In the genomic region with DNA sequence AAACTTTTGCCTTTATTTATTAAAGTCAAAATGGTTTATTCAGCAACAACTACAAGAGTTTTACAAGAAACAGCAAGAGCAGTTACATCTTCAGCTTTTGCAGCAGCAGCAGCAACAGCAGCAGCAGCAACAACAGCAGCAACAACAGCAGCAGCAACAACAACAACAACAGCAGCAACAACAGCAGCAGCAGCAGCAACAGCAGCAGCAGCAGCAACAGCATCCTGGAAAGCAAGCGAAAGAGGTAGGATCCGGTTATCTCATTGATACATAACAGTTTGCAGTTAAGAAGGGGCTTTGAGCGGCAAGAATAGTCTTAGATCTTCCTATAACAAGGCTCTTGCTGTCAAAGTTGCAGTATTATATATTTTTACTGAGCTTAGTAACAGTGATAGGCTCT, we compare ENCODE assay signal across 16 cellular contexts.
"Had no signal": no experiment of that assay in that cellular context is flagged by ENCODE, and none has a peak within 500 bp of the region (broad histone marks: within the 10 kb centered on the region; RNA-seq: fewer than 3 reads in every experiment).

No MANE protein-coding gene starts in this region.

- H3K27ac ChIP-seq: hepatocyte, left lung, prostate gland, right lobe of liver, upper lobe of left lung had no signal

- H3K79me2 ChIP-seq: hepatocyte had no signal

- H3K9me3 Mint-ChIP-seq: activated naive CD8-positive, alpha-beta T cell treated with anti-CD3 and anti-CD28 coated beads, Interleukin-2, amount 10 ng/mL, durations not matched to agents 7 days and 5 days; naive thymus-derived CD4-positive, alpha-beta T cell; stimulated activated naive CD8-positive, alpha-beta T cell treated with anti-CD3 and anti-CD28 coated beads, Interleukin-15, Interleukin-2, amounts not matched to agents 100 ng/mL and 50 ng/mL, for 24 hours had no signal

- H3K27ac Mint-ChIP-seq: activated naive CD8-positive, alpha-beta T cell treated with anti-CD3 and anti-CD28 coated beads, Interleukin-2, amount 10 ng/mL, durations not matched to agents 7 days and 5 days; naive thymus-derived CD4-positive, alpha-beta T cell; stimulated activated naive CD8-positive, alpha-beta T cell treated with anti-CD3 and anti-CD28 coated beads, Interleukin-15, Interleukin-2, amounts not matched to agents 100 ng/mL and 50 ng/mL, for 24 hours had no signal

- H3K4me2 ChIP-seq: hepatocyte had no signal

- DNase-seq: activated CD4-positive, alpha-beta T cell treated with anti-CD3 and anti-CD28 coated beads, Interleukin-2, amount 50 U/mL, for 1 hour; activated CD8-positive, alpha-beta memory T cell treated with anti-CD3 and anti-CD28 coated beads for 24 hours; activated gamma-delta T cell treated with Interleukin-2 at 50 U/mL for 16 hours; activated naive CD8-positive, alpha-beta T cell treated with anti-CD3 and anti-CD28 coated beads, Interleukin-2, amount 10 ng/mL, durations not matched to agents 7 days and 5 days; dermis blood vessel endothelial cell; kidney; left lung; mammary epithelial cell; mucosa of descending colon; naive thymus-derived CD4-positive, alpha-beta T cell; occipital lobe; right lobe of liver; upper lobe of left lung had no signal

- H2AFZ ChIP-seq: hepatocyte had no signal

- H3K4me3 Mint-ChIP-seq: activated naive CD8-positive, alpha-beta T cell treated with anti-CD3 and anti-CD28 coated beads, Interleukin-2, amount 10 ng/mL, durations not matched to agents 7 days and 5 days; naive thymus-derived CD4-positive, alpha-beta T cell; stimulated activated naive CD8-positive, alpha-beta T cell treated with anti-CD3 and anti-CD28 coated beads, Interleukin-15, Interleukin-2, amounts not matched to agents 100 ng/mL and 50 ng/mL, for 24 hours had no signal

- H3K27me3 ChIP-seq: hepatocyte, left lung, right lobe of liver, upper lobe of left lung had no signal

- H3K4me1 Mint-ChIP-seq: activated naive CD8-positive, alpha-beta T cell treated with anti-CD3 and anti-CD28 coated beads, Interleukin-2, amount 10 ng/mL, durations not matched to agents 7 days and 5 days; naive thymus-derived CD4-positive, alpha-beta T cell had no signal

- H3K36me3 ChIP-seq: left lung, prostate gland, upper lobe of left lung had no signal

- H3K27me3 Mint-ChIP-seq: stimulated activated naive CD8-positive, alpha-beta T cell treated with anti-CD3 and anti-CD28 coated beads, Interleukin-15, Interleukin-2, amounts not matched to agents 100 ng/mL and 50 ng/mL, for 24 hours had no signal

- H3K9me3 ChIP-seq: left lung, mucosa of descending colon, prostate gland, right lobe of liver, upper lobe of left lung had no signal

- H3K36me3 Mint-ChIP-seq: activated naive CD8-positive, alpha-beta T cell treated with anti-CD3 and anti-CD28 coated beads, Interleukin-2, amount 10 ng/mL, durations not matched to agents 7 days and 5 days; naive thymus-derived CD4-positive, alpha-beta T cell had no signal

- H3K4me3 ChIP-seq: hepatocyte, left lung, mucosa of descending colon, prostate gland, right lobe of liver, upper lobe of left lung had no signal

- H3K4me1 ChIP-seq: left lung, prostate gland, upper lobe of left lung had no signal

- ATAC-seq: left lung; mucosa of descending colon; naive thymus-derived CD4-positive, alpha-beta T cell; right lobe of liver had no signal
